ENCODE assay signal across 18 cellular contexts in genomic region chrX:103446665-103447302, GRCh38.
A peak's percentile ranks its signal among the peaks of the same experiment; 100 is the strongest.
DNase-seq lines count a peak whose midpoint lies in the region; ATAC-seq and TF ChIP-seq lines count a peak whose summit lies in the region.
"Had no signal": no experiment of that assay in that cellular context is flagged by ENCODE, and none has a peak within 500 bp of the region (broad histone marks: within the 10 kb centered on the region; RNA-seq: fewer than 3 reads in every experiment).

No MANE protein-coding gene starts in this region.

- H3K27me3 Mint-ChIP-seq in WTC11 (ENCODE audit: low read depth) (no peaks in the 10 kb centered on the region), nephron (ENCODE audit: low read depth) (no peaks in the 10 kb centered on the region)
- no peaks in the 10 kb centered on the region for H3K27me3 Mint-ChIP-seq in activated CD4-positive, alpha-beta memory T cell treated with anti-CD3 and anti-CD28 coated beads for 36 hours
- H3K27me3 Mint-ChIP-seq: activated CD8-positive, alpha-beta T cell treated with anti-CD3 and anti-CD28 coated beads for 36 hours; stimulated activated memory B cell treated with anti-CD40 and anti-IgM and Interleukin-4, amounts not matched to agents 10 μg/mL and 1 μg/mL and 100 μg/mL, for 72 hours had no signal

- H3K27ac ChIP-seq in ovary: no peak overlapping the region
- H3K27ac ChIP-seq: BLaER1, cardiac muscle cell, right atrium auricular region had no signal

- no peak overlapping the region for H3K4me3 Mint-ChIP-seq in WTC11
- H3K4me3 Mint-ChIP-seq in nephron: no peak overlapping the region
- no peak overlapping the region for H3K4me3 Mint-ChIP-seq in activated CD4-positive, alpha-beta memory T cell treated with anti-CD3 and anti-CD28 coated beads for 36 hours
- H3K4me3 Mint-ChIP-seq: activated CD8-positive, alpha-beta T cell treated with anti-CD3 and anti-CD28 coated beads for 36 hours; stimulated activated memory B cell treated with anti-CD40 and anti-IgM and Interleukin-4, amounts not matched to agents 10 μg/mL and 1 μg/mL and 100 μg/mL, for 72 hours had no signal

- H3K36me3 Mint-ChIP-seq in WTC11 (peaks cover 17% of the 10 kb centered on the region), nephron (ENCODE audit: low read depth) (peaks cover 17% of the 10 kb centered on the region)
- no peaks in the 10 kb centered on the region for H3K36me3 Mint-ChIP-seq in activated CD4-positive, alpha-beta memory T cell treated with anti-CD3 and anti-CD28 coated beads for 36 hours

- peak; percentile 33 for DNase-seq in Caki2 (ENCODE audit: low read depth)
- DNase-seq in WTC11 (ENCODE audit: low spot score): no peak
- peak; percentile 29 for DNase-seq in fibroblast of peridontal ligament (ENCODE audit: extremely low read depth)
- DNase-seq in ovary: no peak
- no peak for DNase-seq in activated CD4-positive, alpha-beta memory T cell treated with anti-CD3 and anti-CD28 coated beads for 36 hours
- DNase-seq in activated naive CD4-positive, alpha-beta T cell (lab: John Stamatoyannopoulos, UW): no peak
- DNase-seq: activated CD8-positive, alpha-beta T cell treated with anti-CD3 and anti-CD28 coated beads for 36 hours; activated gamma-delta T cell; NCI-H1417; NCI-H510A treated with DMSO at 0.1 percent for 48 hours; stimulated activated CD4-positive, alpha-beta T cell treated with anti-CD3 and anti-CD28 coated beads, Interleukin-4, amount 100 ng/mL, for 1 hour had no signal

- peaks cover 31% of the 10 kb centered on the region for H3K4me1 Mint-ChIP-seq in WTC11
- no peaks in the 10 kb centered on the region for H3K4me1 Mint-ChIP-seq in nephron
- no peaks in the 10 kb centered on the region for H3K4me1 Mint-ChIP-seq in activated CD4-positive, alpha-beta memory T cell treated with anti-CD3 and anti-CD28 coated beads for 36 hours (ENCODE audit: low read depth)
- H3K4me1 Mint-ChIP-seq: stimulated activated memory B cell treated with anti-CD40 and anti-IgM and Interleukin-4, amounts not matched to agents 10 μg/mL and 1 μg/mL and 100 μg/mL, for 72 hours had no signal

- in situ Hi-C loops in Caki2 (cut with HindIII; ENCODE audit: low pct_unique_long_range_greater_than_20kb, low sequenced_read_pairs): no loop called here

- H3K27ac Mint-ChIP-seq in WTC11 (peak overlapping the region; percentile 67; the same call in 1 of the 2 replicates), nephron (peak overlapping the region in 2 of 3 experiments; percentile 21 to 70)
- no peak overlapping the region for H3K27ac Mint-ChIP-seq in activated CD4-positive, alpha-beta memory T cell treated with anti-CD3 and anti-CD28 coated beads for 36 hours
- H3K27ac Mint-ChIP-seq: activated CD8-positive, alpha-beta T cell treated with anti-CD3 and anti-CD28 coated beads for 36 hours; stimulated activated memory B cell treated with anti-CD40 and anti-IgM and Interleukin-4, amounts not matched to agents 10 μg/mL and 1 μg/mL and 100 μg/mL, for 72 hours had no signal

- TF ChIP-seq POLR2A in ovary (IDR thresholded peaks at IDR 0.05): no peak

- CTCF ChIA-PET in WTC11 (lab: Charles Lee): interaction anchor here (1.3 kb wide), 1 partner anchor 17 kb away, joined by 6 read pairs; no protein-coding TSS in a partner anchor
- CTCF ChIA-PET in activated CD4-positive, alpha-beta memory T cell treated with anti-CD3 and anti-CD28 coated beads for 36 hours (lab: Charles Lee): no interaction called here

- peaks cover 12% of the 10 kb centered on the region for H3K9me3 Mint-ChIP-seq in WTC11
- H3K9me3 Mint-ChIP-seq in nephron: peaks cover 17% of the 10 kb centered on the region
- no peaks in the 10 kb centered on the region for H3K9me3 Mint-ChIP-seq in activated CD4-positive, alpha-beta memory T cell treated with anti-CD3 and anti-CD28 coated beads for 36 hours
- H3K9me3 Mint-ChIP-seq: activated CD8-positive, alpha-beta T cell treated with anti-CD3 and anti-CD28 coated beads for 36 hours; stimulated activated memory B cell treated with anti-CD40 and anti-IgM and Interleukin-4, amounts not matched to agents 10 μg/mL and 1 μg/mL and 100 μg/mL, for 72 hours had no signal

- POLR2A ChIA-PET in WTC11 (lab: Charles Lee): no interaction called here
- POLR2A ChIA-PET in activated CD4-positive, alpha-beta memory T cell treated with anti-CD3 and anti-CD28 coated beads for 36 hours (lab: Charles Lee): no interaction called here

- no peaks in the 10 kb centered on the region for H3K4me1 ChIP-seq in ovary (ENCODE audit: insufficient read depth)
- H3K4me1 ChIP-seq: BLaER1, right atrium auricular region had no signal

- intact Hi-C loops in ovary (cut with DNase I): no loop called here
- intact Hi-C loops in activated CD4-positive, alpha-beta memory T cell treated with anti-CD3 and anti-CD28 coated beads for 36 hours (cut with micrococcal nuclease): no loop called here

- no peak for TF ChIP-seq EP300 in ovary (IDR thresholded peaks at IDR 0.05)

- TF ChIP-seq CTCF in WTC11 (IDR thresholded peaks at IDR 0.05) (no peak), nephron (IDR thresholded peaks at IDR 0.05; ENCODE audit: unreplicated experiment in 3 of 3) (no peak), ovary (IDR thresholded peaks at IDR 0.05) (no peak)

- H3K4me3 ChIP-seq in ovary: no peak overlapping the region
- H3K4me3 ChIP-seq: BLaER1, cardiac muscle cell, right atrium auricular region had no signal

- ATAC-seq in WTC11: peak; percentile 85
- ATAC-seq in GM21515 (IDR thresholded peaks at IDR 0.05; ENCODE audit: unreplicated experiment): no peak
- ATAC-seq: activated CD8-positive, alpha-beta T cell treated with anti-CD3 and anti-CD28 coated beads for 36 hours; esophagus mucosa; stimulated activated memory B cell treated with anti-CD40 and anti-IgM and Interleukin-4, amounts not matched to agents 10 μg/mL and 1 μg/mL and 100 μg/mL, for 72 hours had no signal

- H3K9me3 ChIP-seq in ovary: no peaks in the 10 kb centered on the region

- WGBS in ovary, 3 donors: 52 to 67% (median 62%) methylated on average over 2 of the region's 2 CpGs

- no peaks in the 10 kb centered on the region for H3K27me3 ChIP-seq in ovary
- H3K27me3 ChIP-seq: BLaER1, cardiac muscle cell, right atrium auricular region had no signal

- H3K36me3 ChIP-seq in ovary: no peaks in the 10 kb centered on the region
- H3K36me3 ChIP-seq: BLaER1, right atrium auricular region had no signal

TF ChIP-seq in WTC11, 78 proteins besides CTCF, POLR2A, EP300 and RAD21 (continues in another document):
- TF ChIP-seq SMAD3 (CRISPR knock-in tag; IDR thresholded peaks at IDR 0.05; ENCODE audit: borderline replicate concordance) (no peak), ZNF281 (CRISPR knock-in tag; IDR thresholded peaks at IDR 0.05) (no peak), ATF3 (CRISPR knock-in tag; conservative IDR thresholded peaks at IDR 0.05) (no peak), ZNF138 (CRISPR knock-in tag; conservative IDR thresholded peaks at IDR 0.05) (no peak), RORB (CRISPR knock-in tag; IDR thresholded peaks at IDR 0.05) (no peak), JAZF1 (CRISPR knock-in tag; IDR thresholded peaks at IDR 0.05) (no peak), HMGXB4 (CRISPR knock-in tag; IDR thresholded peaks at IDR 0.05) (no peak), SOX15 (CRISPR knock-in tag; IDR thresholded peaks at IDR 0.05) (no peak), ZNF263 (CRISPR knock-in tag; IDR thresholded peaks at IDR 0.05; ENCODE audit: low read depth) (no peak)

Comparison
In these comparisons a context has a peak if more than half of its experiments do, and no peak if none do; other contexts are left out.
1. DNase-seq: peak in Caki2 (single experiment) and fibroblast of peridontal ligament (single experiment); none in WTC11 (single experiment), ovary (0 of 5), activated CD4-positive, alpha-beta memory T cell treated with anti-CD3 and anti-CD28 coated beads for 36 hours (single experiment) and activated naive CD4-positive, alpha-beta T cell (0 of 4).